19 cellular contexts compared by ENCODE assay signal in genomic region chr13:114324334-114324733, GRCh38.
"Had no signal": no experiment of that assay in that cellular context is flagged by ENCODE, and none has a peak within 500 bp of the region (broad histone marks: within the 10 kb centered on the region; RNA-seq: fewer than 3 reads in every experiment).

No MANE protein-coding gene starts in this region.

- H3K27me3 Mint-ChIP-seq: brain; central memory CD8-positive, alpha-beta T cell; T-cell had no signal

- DNase-seq: activated CD4-positive, alpha-beta T cell treated with anti-CD3 and anti-CD28 coated beads for 4 hours; amygdala; cortex of kidney; effector memory CD4-positive, alpha-beta T cell; gastrocnemius medialis; islet precursor cell; pancreas; stimulated activated CD4-positive, alpha-beta T cell treated with anti-CD3 and anti-CD28 coated beads, Interleukin-12 subunit alpha, Interleukin-12 subunit beta, amount 100 ng/mL, for 4 hours; stimulated activated CD4-positive, alpha-beta T cell treated with anti-CD3 and anti-CD28 coated beads, Interleukin-2, amount 100 ng/mL, for 48 hours; stimulated activated CD8-positive, alpha-beta memory T cell treated with anti-CD3 and anti-CD28 coated beads, Interleukin-4, amount 100 ng/mL, for 48 hours; T-cell had no signal

- H3K4me3 ChIP-seq: gastrocnemius medialis, pancreas, SK-N-MC, tibial nerve had no signal

- H3K27ac Mint-ChIP-seq: T-cell had no signal

- H3K9me3 Mint-ChIP-seq: central memory CD8-positive, alpha-beta T cell; neural crest cell; T-cell had no signal

- H3K27me3 ChIP-seq: gastrocnemius medialis, pancreas, tibial nerve had no signal

- H3K27ac ChIP-seq: epithelial cell of prostate, gastrocnemius medialis, pancreas, tibial nerve, VCaP had no signal

- ATAC-seq: gastrocnemius medialis, left lobe of liver, pancreas, T-cell had no signal

- H3K9me3 ChIP-seq: gastrocnemius medialis, pancreas, tibial nerve had no signal

- H3K4me3 Mint-ChIP-seq: brain; central memory CD8-positive, alpha-beta T cell; neural crest cell; T-cell had no signal
